Comparison of ENCODE assay signal across 17 cellular contexts in the genomic region with DNA sequence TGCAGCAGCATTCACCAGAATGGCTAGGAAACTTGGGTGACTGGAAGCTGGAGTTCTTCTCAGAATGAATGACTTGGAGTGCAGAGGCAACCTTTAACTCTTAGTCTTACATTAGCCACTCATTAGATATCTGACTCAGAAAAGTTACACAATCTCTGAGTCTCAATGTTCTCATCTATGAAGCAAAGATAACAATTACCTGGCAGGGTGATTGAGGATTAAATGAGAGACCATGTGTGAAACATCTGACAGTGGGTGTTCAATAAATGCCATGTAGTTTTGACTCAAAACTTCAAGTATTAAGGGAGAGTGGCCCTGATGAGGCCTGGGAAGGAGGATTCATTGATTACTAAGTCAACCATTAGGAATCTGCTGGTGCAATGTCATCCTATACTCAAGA. TPM values are rescaled to one million over a fixed set of nuclear protein-coding genes. Genes with fewer than 3 reads are reported as not detected.
DNase-seq lines count a peak whose midpoint lies in the region; ATAC-seq and TF ChIP-seq lines count a peak whose summit lies in the region.
"Had no signal": no experiment of that assay in that cellular context is flagged by ENCODE, and none has a peak within 500 bp of the region (broad histone marks: within the 10 kb centered on the region; RNA-seq: fewer than 3 reads in every experiment).

No MANE protein-coding gene starts in this region.

- H2BK15ac ChIP-seq in IMR-90 (ENCODE audit: low read depth, low read length): no peak overlapping the region

- H2BK120ac ChIP-seq in IMR-90 (ENCODE audit: low read depth, low read length): no peak overlapping the region

- POLR2A ChIA-PET in IMR-90 (lab: Charles Lee; ENCODE audit: unreplicated experiment): no interaction called here

- H3K36me3 ChIP-seq in IMR-90 (ENCODE audit: control insufficient read depth, insufficient read depth, low read length): no peaks in the 10 kb centered on the region
- H3K36me3 ChIP-seq: HAP-1, uterus had no signal

- H4K8ac ChIP-seq in IMR-90 (ENCODE audit: low read depth in 2 of 2, low read length in 2 of 2): no peak overlapping the region

- no peak overlapping the region for H2AK5ac ChIP-seq in IMR-90 (ENCODE audit: low read depth, low read length)

- in situ Hi-C loops in IMR-90 (cut with MboI; ENCODE audit: low sequenced_read_pairs): no loop called here

- CTCF ChIA-PET in IMR-90 (lab: Yijun Ruan, JAX): no interaction called here

- H2BK5ac ChIP-seq in IMR-90 (ENCODE audit: low read depth, low read length, poor library complexity, severe bottlenecking): no peak overlapping the region

- no peaks in the 10 kb centered on the region for H4K20me1 ChIP-seq in IMR-90 (ENCODE audit: insufficient read depth, low read length)

- H3K4ac ChIP-seq in IMR-90 (ENCODE audit: low read depth, low read length): no peak overlapping the region

- H3K14ac ChIP-seq in IMR-90 (replicated peaks; ENCODE audit: low read depth, low read length): no peak overlapping the region

- H3K9me3 ChIP-seq in IMR-90 (ENCODE audit: control insufficient read depth, insufficient read depth, low read length): no peaks in the 10 kb centered on the region
- H3K9me3 ChIP-seq: HAP-1, heart right ventricle, uterus had no signal

- no TSS peak for BruUV-seq in IMR-90 (replicated peaks; lab: Mats Ljungman, UMichigan)

- H3K23ac ChIP-seq in IMR-90 (ENCODE audit: low read depth, low read length): no peak overlapping the region

- intact Hi-C loops in IMR-90 (cut with micrococcal nuclease): no loop called here

- H2AFZ ChIP-seq in IMR-90 (replicated peaks; ENCODE audit: low read length, poor library complexity): no peak overlapping the region

- H3K4me2 ChIP-seq in IMR-90 (ENCODE audit: low read depth, low read length): no peak overlapping the region

- DNase-seq in AG10803 (ENCODE audit: low read depth): peak; percentile 37
- DNase-seq in IMR-90: peak; percentile 66
- DNase-seq in cardiac fibroblast (ENCODE audit: low read depth in 2 of 2): peak; percentile 20 to 62
- peak; percentile 50 for DNase-seq in kidney glomerular epithelial cell (lab: John Stamatoyannopoulos, UW)
- DNase-seq in cortex of kidney (lab: John Stamatoyannopoulos, UW): no peak
- DNase-seq in OCI-M2 (lab: John Stamatoyannopoulos, UW; ENCODE audit: unreplicated experiment): no peak
- DNase-seq: activated CD8-positive, alpha-beta T cell treated with anti-CD3 and anti-CD28 coated beads for 36 hours; activated naive CD8-positive, alpha-beta T cell treated with anti-CD3 and anti-CD28 coated beads, Interleukin-2, amount 10 ng/mL, durations not matched to agents 7 days and 5 days; GF-D8; heart right ventricle; MM.1S; retina; RPMI8226; uterus had no signal

- H3K9ac ChIP-seq in IMR-90 (ENCODE audit: low read depth, low read length): no peak overlapping the region

- no peak overlapping the region for H3K18ac ChIP-seq in IMR-90 (ENCODE audit: low read depth, low read length)

- H3K27ac ChIP-seq in IMR-90 (ENCODE audit: insufficient read depth, low read length): no peak overlapping the region
- H3K27ac ChIP-seq: heart right ventricle, uterus had no signal

- no peaks in the 10 kb centered on the region for H3K79me1 ChIP-seq in IMR-90 (ENCODE audit: low read depth in 1 of 2, low read length in 2 of 2)

- H3K27me3 ChIP-seq in IMR-90 (ENCODE audit: control insufficient read depth, insufficient read depth, low read length): no peaks in the 10 kb centered on the region
- H3K27me3 ChIP-seq: heart right ventricle, uterus had no signal

- H3K9me1 ChIP-seq in IMR-90 (ENCODE audit: insufficient read depth, low read length): no peaks in the 10 kb centered on the region

- no peak overlapping the region for H2AK9ac ChIP-seq in IMR-90 (replicated peaks; ENCODE audit: low read depth, low read length, poor library complexity)

- no peak overlapping the region for H4K5ac ChIP-seq in IMR-90 (ENCODE audit: low read depth, low read length)

- ATAC-seq in IMR-90 (ENCODE audit: low read depth): peak; percentile 56; the same call in 1 of the 2 replicates
- no peak for ATAC-seq in HG03354 (IDR thresholded peaks at IDR 0.05; ENCODE audit: poor library complexity, severe bottlenecking, unreplicated experiment)
- ATAC-seq in GM19023 (IDR thresholded peaks at IDR 0.05; ENCODE audit: unreplicated experiment): no peak
- ATAC-seq: activated CD8-positive, alpha-beta T cell treated with anti-CD3 and anti-CD28 coated beads for 36 hours had no signal

- H3K56ac ChIP-seq in IMR-90 (ENCODE audit: extremely low read depth, insufficient read depth, low read length): no peak overlapping the region

- H4K91ac ChIP-seq in IMR-90 (ENCODE audit: insufficient read depth, low read depth, low read length): no peak overlapping the region

- TF ChIP-seq RAD21 in IMR-90 (IDR thresholded peaks at IDR 0.05; ENCODE audit: low read length): no peak

- no peak for TF ChIP-seq CTCF in AG10803 (conservative IDR thresholded peaks at IDR 0.05; ENCODE audit: low read length)
- no peak for TF ChIP-seq CTCF in IMR-90 (conservative IDR thresholded peaks at IDR 0.05; ENCODE audit: low read depth, low read length)
- TF ChIP-seq CTCF in cardiac fibroblast (IDR thresholded peaks at IDR 0.05; ENCODE audit: low read depth, low read length): no peak

- dilution Hi-C loops in IMR-90 (cut with HindIII; ENCODE audit: low sequenced_read_pairs, unreplicated experiment): no loop called here

- no peaks in the 10 kb centered on the region for H3K4me1 ChIP-seq in IMR-90 (ENCODE audit: control insufficient read depth, insufficient read depth, low read length)
- H3K4me1 ChIP-seq: HAP-1, uterus had no signal

- H3K4me3 ChIP-seq in AG10803 (ENCODE audit: low read length) (no peak overlapping the region), IMR-90 (ENCODE audit: insufficient read depth, low read depth, low read length) (no peak overlapping the region), cardiac fibroblast (replicated peaks in 1 of 2; ENCODE audit: low read depth in 2 of 2, low read length in 2 of 2) (no peak overlapping the region)
- H3K4me3 ChIP-seq: HAP-1, heart right ventricle, uterus had no signal

- no peak overlapping the region for H2BK20ac ChIP-seq in IMR-90 (ENCODE audit: low read depth, low read length)

- no peak for TF ChIP-seq POLR2A in IMR-90 (IDR thresholded peaks at IDR 0.05; ENCODE audit: low read depth, low read length)

TF ChIP-seq in IMR-90, 13 proteins besides CTCF, POLR2A, EP300 and RAD21:
- TF ChIP-seq CEBPB (IDR thresholded peaks at IDR 0.05; ENCODE audit: low read depth, low read length) (peak; percentile 85), SMC3 (IDR thresholded peaks at IDR 0.05; ENCODE audit: low read depth, low read length) (no peak)

RNA-seq across cellular contexts. Expression of a gene that starts 48.3 kb away (rescaled TPM):
- total RNA-seq in IMR-90 (2012; rRNA removed): 186 and 206 TPM in 2 replicates
- 99.5 and 107 TPM in 2 replicates for polyA plus RNA-seq in IMR-90 (2012; rRNA removed)
- polyA plus RNA-seq in IMR-90 (2012; cell fraction: cytosol; rRNA removed): 57.2 and 61.6 TPM in 2 replicates
- 20.9 and 51.0 TPM in 2 replicates for polyA plus RNA-seq in IMR-90 (2012; cell fraction: nucleus; rRNA removed; ENCODE audit: low replicate concordance)

Comparison
In these comparisons a context has a peak if more than half of its experiments do, and no peak if none do; other contexts are left out.
1. DNase-seq: peak in AG10803 (single experiment), IMR-90 (single experiment), cardiac fibroblast (2 of 2) and kidney glomerular epithelial cell (single experiment); none in cortex of kidney (single experiment) and OCI-M2 (single experiment).